3 cellular contexts compared by ENCODE assay signal in genomic region chr12:10957741-10958140, GRCh38.
TF ChIP-seq lines count a peak whose summit lies in the region.

No MANE protein-coding gene starts in this region.

TF ChIP-seq in SK-N-SH, 30 proteins besides CTCF, POLR2A, EP300 and RAD21:
- TF ChIP-seq GATA2 (CRISPR knock-in tag; IDR thresholded peaks at IDR 0.05): no peak
- peak; percentile 41; the same call in 1 of the 2 replicates for TF ChIP-seq TCF12 (IDR thresholded peaks at IDR 0.05)
- 0 out of 2 replicates have a peak, but pooled peaks have one; percentile 11 for TF ChIP-seq JUND (IDR thresholded peaks at IDR 0.05)

TF ChIP-seq in SK-N-SH treated with all-trans-retinoic acid at 6 μM for 48 hours, 23 proteins besides CTCF, POLR2A, EP300 and RAD21:
- TF ChIP-seq ZNF565 (CRISPR knock-in tag; conservative IDR thresholded peaks at IDR 0.05; ENCODE audit: low read depth) (no peak), OSR1 (CRISPR knock-in tag; IDR thresholded peaks at IDR 0.05) (no peak), ZFP30 (CRISPR knock-in tag; IDR thresholded peaks at IDR 0.05) (no peak), ARNTL (CRISPR knock-in tag; IDR thresholded peaks at IDR 0.05; ENCODE audit: borderline replicate concordance, low read depth) (no peak), ISL1 (CRISPR knock-in tag; IDR thresholded peaks at IDR 0.05) (no peak)

TF ChIP-seq in endothelial cell of umbilical vein, 7 proteins besides CTCF, POLR2A, EP300 and RAD21:
- TF ChIP-seq GATA2 (IDR thresholded peaks at IDR 0.05; ENCODE audit: insufficient read depth, insufficient read length, low read depth, low read length) (peak; percentile 9), JUN (IDR thresholded peaks at IDR 0.05; ENCODE audit: borderline replicate concordance, insufficient read depth, insufficient read length, low read depth) (no peak), POLR2AphosphoS5 (IDR thresholded peaks at IDR 0.05; ENCODE audit: insufficient read depth, low read depth, low read length) (no peak)
TF ChIP-seq in endothelial cell of umbilical vein: peak in this region for 1.
